ENCODE assay signal across 8 cellular contexts in genomic region chr2:213021971-213022899, GRCh38.
DNase-seq lines count a peak whose midpoint lies in the region; ATAC-seq, FAIRE-seq and TF ChIP-seq lines count a peak whose summit lies in the region.

No MANE protein-coding gene starts in this region.

- H3K27me3 ChIP-seq in adrenal gland: no peaks in the 10 kb centered on the region
- H3K27me3 ChIP-seq in A673 (replicated peaks; ENCODE audit: insufficient read depth, low read depth, low read length, poor library complexity): no peaks in the 10 kb centered on the region

- TF ChIP-seq CTCF in adrenal gland (IDR thresholded peaks at IDR 0.05) (no peak), A673 (conservative IDR thresholded peaks at IDR 0.05; ENCODE audit: low read depth, low read length) (no peak)

- H3K36me3 ChIP-seq in adrenal gland (replicated peaks in 1 of 2) (no peaks in the 10 kb centered on the region), A673 (ENCODE audit: insufficient read depth, low read length, poor library complexity, severe bottlenecking) (peaks cover 23% of the 10 kb centered on the region)

- FAIRE-seq in islet of Langerhans (lab: Jason Lieb, UNC): peak; percentile 83

- intact Hi-C loops in adrenal gland (cut with DNase I): no loop called here
- intact Hi-C loops in A673 (cut with micrococcal nuclease; ENCODE audit: unreplicated experiment): no loop called here

- H3K9me3 ChIP-seq in adrenal gland (replicated peaks in 1 of 3) (no peaks in the 10 kb centered on the region), A673 (ENCODE audit: low read depth, low read length, poor library complexity, severe bottlenecking) (no peaks in the 10 kb centered on the region)

- no TSS peak for BruUV-seq in A673 (replicated peaks; lab: Mats Ljungman, UMichigan)

- DNase-seq in LHCN-M2 (ENCODE audit: low read depth): peak; percentile 73
- DNase-seq in NCI-H2107 (lab: John Stamatoyannopoulos, UW): no peak
- no peak for DNase-seq in adrenal gland
- no peak for DNase-seq in A673 (ENCODE audit: low spot score)
- no peak for DNase-seq in activated CD4-positive, alpha-beta T cell treated with anti-CD3 and anti-CD28 coated beads, Interleukin-2, amount 50 U/mL, for 4 hours

- 68 to 79% (median 75%) methylated on average over 5 of the region's 5 CpGs for WGBS in adrenal gland, 4 donors

- H3K4me3 ChIP-seq in adrenal gland: no peak overlapping the region
- H3K4me3 ChIP-seq in A673 (ENCODE audit: low read depth, low read length, poor library complexity, severe bottlenecking): no peak overlapping the region

- TF ChIP-seq POLR2A in adrenal gland (IDR thresholded peaks at IDR 0.05): no peak

- H3K4me1 ChIP-seq in adrenal gland (replicated peaks in 1 of 2): no peaks in the 10 kb centered on the region
- H3K4me1 ChIP-seq in A673 (ENCODE audit: insufficient read depth, low read length, poor library complexity, severe bottlenecking): peaks cover 9% of the 10 kb centered on the region

- CTCF ChIA-PET in A673 (lab: Charles Lee): no interaction called here

- POLR2A ChIA-PET in A673 (lab: Charles Lee; ENCODE audit: low non-redundant PET): no interaction called here

- H3K27ac ChIP-seq in adrenal gland (no peak overlapping the region), A673 (ENCODE audit: low read depth, low read length, poor library complexity, severe bottlenecking) (no peak overlapping the region)

- ATAC-seq in GM18511 (IDR thresholded peaks at IDR 0.05; ENCODE audit: unreplicated experiment): peak; percentile 86
- ATAC-seq in GM21717 (IDR thresholded peaks at IDR 0.05; ENCODE audit: unreplicated experiment): peak; percentile 92
